In genomic region chr6:72212686-72213085, GRCh38 we compare ENCODE assay signal across 1 cellular context.
TF ChIP-seq lines count a peak whose summit lies in the region.

No MANE protein-coding gene starts in this region.

TF ChIP-seq in WTC11, 78 proteins besides CTCF, POLR2A, EP300 and RAD21 (continued from another document):
- TF ChIP-seq ZNF532 (CRISPR knock-in tag; IDR thresholded peaks at IDR 0.05; ENCODE audit: borderline replicate concordance) (no peak), CDX4 (CRISPR knock-in tag; IDR thresholded peaks at IDR 0.05; ENCODE audit: borderline replicate concordance) (no peak), ATF2 (CRISPR knock-in tag; IDR thresholded peaks at IDR 0.05; ENCODE audit: borderline replicate concordance, low read depth) (no peak), ZNF416 (CRISPR knock-in tag; IDR thresholded peaks at IDR 0.05) (no peak), IRF1 (CRISPR knock-in tag; IDR thresholded peaks at IDR 0.05) (no peak)
